In genomic region chr11:122089111-122089510, GRCh38 we compare ENCODE assay signal across 26 cellular contexts. TPM values are rescaled to one million over a fixed set of nuclear protein-coding genes. Genes with fewer than 3 reads are reported as not detected.
DNase-seq lines count a peak whose midpoint lies in the region; TF ChIP-seq lines count a peak whose summit lies in the region.
"Had no signal": no experiment of that assay in that cellular context is flagged by ENCODE, and none has a peak within 500 bp of the region (broad histone marks: within the 10 kb centered on the region; RNA-seq: fewer than 3 reads in every experiment).

No MANE protein-coding gene starts in this region.

- H3K9me3 Mint-ChIP-seq in osteocyte (ENCODE audit: unreplicated experiment): peaks cover 12% of the 10 kb centered on the region
- H3K9me3 Mint-ChIP-seq: activated T-helper 1 cell treated with anti-CD3 and anti-CD28 coated beads, Interleukin-12 subunit alpha, Interleukin-12 subunit beta, Interleukin-2, Interleukin-4 antibody, amounts not matched to agents 30 ng/mL and 10 ng/mL and 1 ng/mL, durations not matched to agents 14 hours and 24 hours and 36 hours; neural crest cell had no signal

- DNase-seq in fibroblast of peridontal ligament (ENCODE audit: extremely low read depth) (peak; percentile 45), osteocyte (ENCODE audit: extremely low spot score, unreplicated experiment) (no peak), NCI-H774 (lab: John Stamatoyannopoulos, UW) (no peak), H4 (ENCODE audit: low spot score) (no peak), hypothalamus (lab: John Stamatoyannopoulos, UW) (no peak)
- DNase-seq in activated CD8-positive, alpha-beta memory T cell treated with anti-CD3 and anti-CD28 coated beads, Interleukin-2, amount 50 U/mL, for 4 hours: no peak
- DNase-seq: activated CD4-positive, CD25-positive, alpha-beta regulatory T cell; activated naive CD4-positive, alpha-beta T cell treated with anti-CD3 and anti-CD28 coated beads, Interleukin-2, amount 50 U/mL, for 16 hours; BE2C; CD8-positive, alpha-beta memory T cell; DMS53; GDM1; kidney glomerular epithelial cell; NCI-H1105 treated with DMSO at 0.1 percent for 48 hours; NCI-H2081; NCI-H226; RPMI8226; stimulated activated naive CD4-positive, alpha-beta T cell treated with Interleukin-2 at 50 U/mL for 16 hours; T-helper 1 cell had no signal

- peaks cover 77% of the 10 kb centered on the region for H3K4me1 Mint-ChIP-seq in osteocyte (ENCODE audit: unreplicated experiment)
- H3K4me1 Mint-ChIP-seq: CD8-positive, alpha-beta memory T cell; neural crest cell had no signal

- TF ChIP-seq CTCF in osteocyte (IDR thresholded peaks at IDR 0.05): no peak

- H3K79me2 ChIP-seq in ACC112 (ENCODE audit: control insufficient read depth, insufficient read depth, low read length, unreplicated experiment): peaks cover 51% of the 10 kb centered on the region

- peak overlapping the region; percentile 54 for H3K27ac Mint-ChIP-seq in osteocyte (ENCODE audit: unreplicated experiment)
- H3K27ac Mint-ChIP-seq: activated T-helper 1 cell treated with anti-CD3 and anti-CD28 coated beads, Interleukin-12 subunit alpha, Interleukin-12 subunit beta, Interleukin-2, Interleukin-4 antibody, amounts not matched to agents 30 ng/mL and 10 ng/mL and 1 ng/mL, durations not matched to agents 14 hours and 24 hours and 36 hours; CD8-positive, alpha-beta memory T cell had no signal

- H3K27me3 ChIP-seq in ACC112 (ENCODE audit: insufficient read depth, low read length): no peaks in the 10 kb centered on the region
- H3K27me3 ChIP-seq: BE2C had no signal

- H3K27ac ChIP-seq in ACC112 (ENCODE audit: low read depth, low read length): peak overlapping the region; percentile 90

- peaks cover 88% of the 10 kb centered on the region for H3K4me1 ChIP-seq in ACC112 (ENCODE audit: control insufficient read depth, insufficient read depth, low read length, unreplicated experiment)
- H3K4me1 ChIP-seq: BE2C had no signal

- no peaks in the 10 kb centered on the region for H3K27me3 Mint-ChIP-seq in osteocyte (ENCODE audit: unreplicated experiment)

- H3K4me3 ChIP-seq in ACC112 (ENCODE audit: low read depth, low read length): no peak overlapping the region
- H3K4me3 ChIP-seq: K562 had no signal

- H3K36me3 Mint-ChIP-seq in osteocyte (ENCODE audit: unreplicated experiment): peaks cover 57% of the 10 kb centered on the region
- H3K36me3 Mint-ChIP-seq: CD8-positive, alpha-beta memory T cell had no signal

- H3K4me3 Mint-ChIP-seq in osteocyte (ENCODE audit: unreplicated experiment): no peak overlapping the region
- H3K4me3 Mint-ChIP-seq: activated T-helper 1 cell treated with anti-CD3 and anti-CD28 coated beads, Interleukin-12 subunit alpha, Interleukin-12 subunit beta, Interleukin-2, Interleukin-4 antibody, amounts not matched to agents 30 ng/mL and 10 ng/mL and 1 ng/mL, durations not matched to agents 14 hours and 24 hours and 36 hours; CD8-positive, alpha-beta memory T cell; neural crest cell had no signal

- H3K36me3 ChIP-seq in ACC112 (ENCODE audit: insufficient read depth, low read length): peaks cover 66% of the 10 kb centered on the region
- H3K36me3 ChIP-seq: BE2C had no signal

- H2AFZ ChIP-seq in ACC112 (ENCODE audit: low read length, unreplicated experiment): no peak overlapping the region

TF ChIP-seq in PFSK-1, 5 proteins besides CTCF, POLR2A, EP300 and RAD21:
- TF ChIP-seq POLR2AphosphoS5 (IDR thresholded peaks at IDR 0.05; ENCODE audit: low read depth, low read length): 0 out of 2 replicates have a peak, but pooled peaks have one; percentile 37
- TF ChIP-seq TAF1 (IDR thresholded peaks at IDR 0.05; ENCODE audit: borderline replicate concordance, insufficient read depth, low read length): no peak
- no peak for TF ChIP-seq SIN3A (IDR thresholded peaks at IDR 0.05; ENCODE audit: borderline replicate concordance, insufficient read depth, low read length)
- no peak for TF ChIP-seq FOXP2 (optimal IDR thresholded peaks at IDR 0.05; ENCODE audit: borderline replicate concordance, extremely low read depth, extremely low read length, insufficient read depth)
- TF ChIP-seq, protein P1, sequence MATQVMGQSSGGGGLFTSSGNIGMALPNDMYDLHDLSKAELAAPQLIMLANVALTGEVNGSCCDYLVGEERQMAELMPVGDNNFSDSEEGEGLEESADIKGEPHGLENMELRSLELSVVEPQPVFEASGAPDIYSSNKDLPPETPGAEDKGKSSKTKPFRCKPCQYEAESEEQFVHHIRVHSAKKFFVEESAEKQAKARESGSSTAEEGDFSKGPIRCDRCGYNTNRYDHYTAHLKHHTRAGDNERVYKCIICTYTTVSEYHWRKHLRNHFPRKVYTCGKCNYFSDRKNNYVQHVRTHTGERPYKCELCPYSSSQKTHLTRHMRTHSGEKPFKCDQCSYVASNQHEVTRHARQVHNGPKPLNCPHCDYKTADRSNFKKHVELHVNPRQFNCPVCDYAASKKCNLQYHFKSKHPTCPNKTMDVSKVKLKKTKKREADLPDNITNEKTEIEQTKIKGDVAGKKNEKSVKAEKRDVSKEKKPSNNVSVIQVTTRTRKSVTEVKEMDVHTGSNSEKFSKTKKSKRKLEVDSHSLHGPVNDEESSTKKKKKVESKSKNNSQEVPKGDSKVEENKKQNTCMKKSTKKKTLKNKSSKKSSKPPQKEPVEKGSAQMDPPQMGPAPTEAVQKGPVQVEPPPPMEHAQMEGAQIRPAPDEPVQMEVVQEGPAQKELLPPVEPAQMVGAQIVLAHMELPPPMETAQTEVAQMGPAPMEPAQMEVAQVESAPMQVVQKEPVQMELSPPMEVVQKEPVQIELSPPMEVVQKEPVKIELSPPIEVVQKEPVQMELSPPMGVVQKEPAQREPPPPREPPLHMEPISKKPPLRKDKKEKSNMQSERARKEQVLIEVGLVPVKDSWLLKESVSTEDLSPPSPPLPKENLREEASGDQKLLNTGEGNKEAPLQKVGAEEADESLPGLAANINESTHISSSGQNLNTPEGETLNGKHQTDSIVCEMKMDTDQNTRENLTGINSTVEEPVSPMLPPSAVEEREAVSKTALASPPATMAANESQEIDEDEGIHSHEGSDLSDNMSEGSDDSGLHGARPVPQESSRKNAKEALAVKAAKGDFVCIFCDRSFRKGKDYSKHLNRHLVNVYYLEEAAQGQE (IDR thresholded peaks at IDR 0.05; ENCODE audit: insufficient read depth in 1 of 2, low read depth in 2 of 2, low read length in 2 of 2): no peak
TF ChIP-seq in PFSK-1: peak in this region for 1.

RNA-seq across cellular contexts. Expression of gene BLID, which starts 26.9 kb away (rescaled TPM):
- not detected for polyA plus RNA-seq in PFSK-1 (2012; ENCODE audit: insufficient read length, low read depth)
- total RNA-seq in osteocyte: 1.0 and 1.4 TPM in 2 replicates
- total RNA-seq in H4 (2014; rRNA removed; shearing (Covaris generic)): 0.10 and 0.16 TPM in 2 replicates
- total RNA-seq: activated T-helper 1 cell treated with anti-CD3 and anti-CD28 coated beads, Interleukin-12 subunit alpha, Interleukin-12 subunit beta, Interleukin-2, Interleukin-4 antibody, amounts not matched to agents 30 ng/mL and 10 ng/mL and 1 ng/mL, durations not matched to agents 14 hours and 24 hours and 36 hours; CD8-positive, alpha-beta memory T cell; K562; lung microvascular endothelial cell; neural crest cell had no signal
- polyA plus RNA-seq: CD8-positive, alpha-beta memory T cell; K562; thymus had no signal
